In the genomic region with DNA sequence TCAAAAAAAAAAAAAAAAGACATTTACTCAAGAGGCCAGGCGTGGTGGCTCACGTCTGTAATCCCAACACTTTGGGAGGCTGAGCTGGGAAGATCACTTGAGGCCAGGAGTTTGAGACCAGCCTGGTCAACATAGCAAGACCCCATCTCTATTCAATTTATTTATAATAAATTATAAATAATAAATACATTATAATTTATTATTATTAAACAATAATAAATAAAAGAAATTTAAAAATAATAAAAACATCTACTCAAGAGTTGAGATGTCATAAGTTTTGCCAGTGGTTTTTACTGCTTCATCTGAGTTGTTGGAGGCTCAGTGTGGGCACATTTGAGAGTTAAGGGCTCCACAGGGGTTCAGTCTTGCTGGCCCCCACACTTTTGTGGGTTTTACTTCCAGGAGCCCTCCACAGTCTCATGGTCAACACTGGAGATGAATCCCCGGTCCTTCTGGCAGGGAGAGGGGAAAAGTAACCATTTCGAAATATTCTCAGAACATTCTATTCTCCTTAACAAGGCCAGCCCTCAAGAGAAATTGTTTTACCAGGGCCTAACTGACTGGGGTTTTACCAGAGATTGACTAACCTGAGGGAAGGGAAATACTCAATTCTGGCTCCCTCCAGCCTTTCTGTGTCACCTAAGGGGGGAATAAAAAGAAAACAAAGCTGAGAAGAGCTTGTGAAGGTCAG, we compare ENCODE assay signal across 25 cellular contexts. TPM values are rescaled to one million over a fixed set of nuclear protein-coding genes. Genes with fewer than 3 reads are reported as not detected.
DNase-seq lines count a peak whose midpoint lies in the region; ATAC-seq, FAIRE-seq and TF ChIP-seq lines count a peak whose summit lies in the region.
"Had no signal": no experiment of that assay in that cellular context is flagged by ENCODE, and none has a peak within 500 bp of the region (broad histone marks: within the 10 kb centered on the region; RNA-seq: fewer than 3 reads in every experiment).

No MANE protein-coding gene starts in this region.

- no peak overlapping the region for H3K4me2 ChIP-seq in K562 (ENCODE audit: insufficient read depth, low read length)
- H3K4me2 ChIP-seq: A549 had no signal

- in situ Hi-C loops in K562 (cut with MboI): no loop called here

- H3K9ac ChIP-seq in K562 (ENCODE audit: insufficient read depth in 1 of 2, low read depth in 2 of 2, low read length in 2 of 2): no peak overlapping the region
- H3K9ac ChIP-seq: BLaER1 treated with 17β-estradiol and CSF1 and Interleukin-3, amounts not matched to agents 10 nM and 100 nM had no signal

- no peaks in the 10 kb centered on the region for H4K20me1 ChIP-seq in K562 (replicated peaks; ENCODE audit: control insufficient read depth, insufficient read depth, low read length)
- H4K20me1 ChIP-seq: BLaER1 treated with 17β-estradiol and CSF1 and Interleukin-3, amounts not matched to agents 10 nM and 100 nM had no signal

- H3K9me3 Mint-ChIP-seq in nephron progenitor cell: peaks cover 12% of the 10 kb centered on the region
- H3K9me3 Mint-ChIP-seq in activated CD4-positive, alpha-beta memory T cell treated with anti-CD3 and anti-CD28 coated beads for 36 hours: no peaks in the 10 kb centered on the region
- H3K9me3 Mint-ChIP-seq: CD8-positive, alpha-beta T cell had no signal

- H3K27me3 ChIP-seq in K562 (ENCODE audit: control insufficient read depth in 2 of 2, insufficient read depth in 2 of 2, low read length in 2 of 2) (no peaks in the 10 kb centered on the region), tibial artery (no peaks in the 10 kb centered on the region)
- H3K27me3 ChIP-seq: BLaER1 treated with 17β-estradiol and CSF1 and Interleukin-3, amounts not matched to agents 10 nM and 100 nM; SJSA1 had no signal

- BruUV-seq in K562 (replicated peaks; lab: Mats Ljungman, UMichigan): no TSS peak

- H3K4me1 Mint-ChIP-seq in nephron progenitor cell: peaks cover 27% of the 10 kb centered on the region
- H3K4me1 Mint-ChIP-seq in activated CD4-positive, alpha-beta memory T cell treated with anti-CD3 and anti-CD28 coated beads for 36 hours (ENCODE audit: low read depth): no peaks in the 10 kb centered on the region

- no peaks in the 10 kb centered on the region for H3K36me3 ChIP-seq in K562 (ENCODE audit: control insufficient read depth, insufficient read depth, low read length)
- H3K36me3 ChIP-seq in tibial artery: no peaks in the 10 kb centered on the region
- H3K36me3 ChIP-seq: BLaER1 treated with 17β-estradiol and CSF1 and Interleukin-3, amounts not matched to agents 10 nM and 100 nM; SJSA1 had no signal

- no peaks in the 10 kb centered on the region for H3K9me1 ChIP-seq in K562 (ENCODE audit: control insufficient read depth, insufficient read depth, low read length)

- H3K36me3 Mint-ChIP-seq in nephron progenitor cell (ENCODE audit: low read depth): no peaks in the 10 kb centered on the region
- no peaks in the 10 kb centered on the region for H3K36me3 Mint-ChIP-seq in activated CD4-positive, alpha-beta memory T cell treated with anti-CD3 and anti-CD28 coated beads for 36 hours
- H3K36me3 Mint-ChIP-seq: CD8-positive, alpha-beta T cell had no signal

- no peak overlapping the region for H3K4me3 Mint-ChIP-seq in nephron progenitor cell
- no peak overlapping the region for H3K4me3 Mint-ChIP-seq in activated CD4-positive, alpha-beta memory T cell treated with anti-CD3 and anti-CD28 coated beads for 36 hours
- H3K4me3 Mint-ChIP-seq: CD8-positive, alpha-beta T cell had no signal

- WGBS in K562 (ENCODE audit: insufficient coverage, low coverage, missing lambda C conversion rate): 83% methylated on average over 4 of the region's 4 CpGs

- POLR2A ChIA-PET in K562 (lab: Yijun Ruan, JAX): no interaction called here
- POLR2A ChIA-PET in activated CD4-positive, alpha-beta memory T cell treated with anti-CD3 and anti-CD28 coated beads for 36 hours (lab: Charles Lee): interaction anchor here (0.7 kb wide), 1 partner anchor 358 kb away, joined by 4 read pairs; no protein-coding TSS in a partner anchor

- peak overlapping the region; percentile 72 for H2AFZ ChIP-seq in K562 (ENCODE audit: low read depth, low read length)

- TF ChIP-seq EP300 in K562 (IDR thresholded peaks at IDR 0.05; ENCODE audit: low read length): no peak

- H3K4me1 ChIP-seq in K562 (replicated peaks in 1 of 2; ENCODE audit: control insufficient read depth in 2 of 2, insufficient read depth in 2 of 2, low read length in 2 of 2): no peaks in the 10 kb centered on the region; a peak in 1 of 5 replicates
- H3K4me1 ChIP-seq in tibial artery: peaks cover 0 to 16% (median 8%) of the 10 kb centered on the region in 4 donors
- H3K4me1 ChIP-seq: A549, SJSA1 had no signal

- H3K79me2 ChIP-seq in K562 (ENCODE audit: control insufficient read depth, insufficient read depth, low read length): no peaks in the 10 kb centered on the region

- no peak for TF ChIP-seq CTCF in NB4 (IDR thresholded peaks at IDR 0.05; ENCODE audit: low read depth, low read length)
- TF ChIP-seq CTCF in K562 (IDR thresholded peaks at IDR 0.05 in 2 of 3, conservative IDR thresholded peaks at IDR 0.05 in 1 of 3; ENCODE audit: insufficient read depth in 2 of 3, low read depth in 1 of 3, low read length in 3 of 3): no peak
- TF ChIP-seq CTCF in nephron progenitor cell (IDR thresholded peaks at IDR 0.05): no peak
- no peak for TF ChIP-seq CTCF in tibial artery (IDR thresholded peaks at IDR 0.05)

- H3K27ac Mint-ChIP-seq in nephron progenitor cell: peak overlapping the region; percentile 82
- no peak overlapping the region for H3K27ac Mint-ChIP-seq in activated CD4-positive, alpha-beta memory T cell treated with anti-CD3 and anti-CD28 coated beads for 36 hours
- H3K27ac Mint-ChIP-seq: CD8-positive, alpha-beta T cell had no signal

- TF ChIP-seq RAD21 in K562 (CRISPR knock-in tag; conservative IDR thresholded peaks at IDR 0.05 in 1 of 2, IDR thresholded peaks at IDR 0.05 in 1 of 2): no peak

- H3K9me3 ChIP-seq in K562 (replicated peaks; ENCODE audit: control insufficient read depth, insufficient read depth, low read depth, low read length) (no peaks in the 10 kb centered on the region), tibial artery (no peaks in the 10 kb centered on the region)
- H3K9me3 ChIP-seq: A549, SJSA1 had no signal

- no peaks in the 10 kb centered on the region for H3K27me3 Mint-ChIP-seq in nephron progenitor cell (ENCODE audit: low read depth, poor library complexity)
- no peaks in the 10 kb centered on the region for H3K27me3 Mint-ChIP-seq in activated CD4-positive, alpha-beta memory T cell treated with anti-CD3 and anti-CD28 coated beads for 36 hours

- TF ChIP-seq POLR2A in NB4 (IDR thresholded peaks at IDR 0.05; ENCODE audit: extremely low read depth, insufficient read length): no peak
- TF ChIP-seq POLR2A in K562 (conservative IDR thresholded peaks at IDR 0.05): no peak

- FAIRE-seq in K562 (lab: Jason Lieb, UNC): no peak
- FAIRE-seq: A549, GM12878, HepG2 had no signal

- CTCF ChIA-PET in K562 (lab: Yijun Ruan, JAX; ENCODE audit: low intra/inter-chr PET ratio): no interaction called here
- CTCF ChIA-PET in activated CD4-positive, alpha-beta memory T cell treated with anti-CD3 and anti-CD28 coated beads for 36 hours (lab: Charles Lee): no interaction called here

- intact Hi-C loops in K562 (cut with micrococcal nuclease) (no loop called here), tibial artery (cut with DNase I; ENCODE audit: low total_unique reads) (no loop called here)
- intact Hi-C loops in activated CD4-positive, alpha-beta memory T cell treated with anti-CD3 and anti-CD28 coated beads for 36 hours (cut with micrococcal nuclease): no loop called here

- no peak overlapping the region for H3K27ac ChIP-seq in K562 (ENCODE audit: extremely low read depth, low read depth, low read length)
- H3K27ac ChIP-seq in tibial artery: no peak overlapping the region
- H3K27ac ChIP-seq: A549, SJSA1 had no signal

- DNase-seq in NB4 (ENCODE audit: low read depth): peak; percentile 33
- DNase-seq in K562 (ENCODE audit: extremely low read depth in 1 of 4, low spot score in 3 of 4): no peak
- DNase-seq in nephron progenitor cell: no peak
- DNase-seq in pons (ENCODE audit: low spot score): no peak
- DNase-seq in activated CD4-positive, alpha-beta memory T cell treated with anti-CD3 and anti-CD28 coated beads for 36 hours: no peak
- no peak for DNase-seq in tibial artery
- DNase-seq: AML-193; CD8-positive, alpha-beta T cell; DMS 273 treated with DMSO at 0.1 percent for 48 hours; DMS79; EL; GDM1; Kasumi-1; NCI-H2029; NCI-H446 treated with DMSO at 0.1 percent for 48 hours; NCI-H82; NK-92 treated with Interleukin-12 subunit alpha and Interleukin-12 subunit beta, amount 100 ng/mL, for 24 hours; Right ventricle myocardium superior; RPMI8226 had no signal

- H3K4me3 ChIP-seq in NB4 (ENCODE audit: low read depth, low read length) (no peak overlapping the region), K562 (no peak overlapping the region), tibial artery (no peak overlapping the region)
- H3K4me3 ChIP-seq: A549; BLaER1 treated with 17β-estradiol and CSF1 and Interleukin-3, amounts not matched to agents 10 nM and 100 nM; GM12878; SJSA1 had no signal

- no peak for ATAC-seq in K562
- ATAC-seq in HG03135 (IDR thresholded peaks at IDR 0.05; ENCODE audit: unreplicated experiment): no peak
- ATAC-seq: A549; CD8-positive, alpha-beta T cell; GM12878; HepG2 had no signal

RNA-seq across cellular contexts. Expression of a gene that starts 51.6 kb away (rescaled TPM):
- total RNA-seq in K562 (2011; cell fraction: chromatin; rRNA removed; ENCODE audit: low replicate concordance): 51.3 and 140 TPM in 2 replicates
- 21.5 and 31.2 TPM in 2 replicates for total RNA-seq in K562 (2011; cell fraction: nucleolus; rRNA removed)
- 55.1 and 80.0 TPM in 2 replicates for total RNA-seq in K562 (2011; cell fraction: nucleoplasm; rRNA removed)
- 8.3 and 12.2 TPM in 2 replicates for total RNA-seq in K562 (2014; rRNA removed)
- total RNA-seq in K562 (2014; rRNA removed; fragmentation: Illumina TruSeq; extraction: Trizol): 19.4 and 20.3 TPM in 2 replicates
- total RNA-seq in K562 (2015; rRNA removed; fragmentation: Illumina TruSeq; extraction: Trizol): 19.9 TPM in 2 replicates
- total RNA-seq in K562 (2021): 16.2 and 17.0 TPM in 2 replicates
- 22.2 and 25.7 TPM in 2 replicates for polyA plus RNA-seq in K562 (2011; rRNA removed)
- polyA plus RNA-seq in K562 (2011; cell fraction: cytosol; rRNA removed): 12.8 and 15.5 TPM in 2 replicates
- polyA plus RNA-seq in K562 (2011; cell fraction: nucleus; rRNA removed): 23.6 and 27.1 TPM in 2 replicates
- 12.6 and 12.9 TPM in 2 replicates for polyA plus RNA-seq in K562 (2012)
- 17.4 and 19.7 TPM in 2 replicates for polyA plus RNA-seq in K562 (2014; fragmentation: Illumina TruSeq; extraction: Trizol)
- polyA plus RNA-seq in K562 (2014; fragmentation: Nextera tagmentation; extraction: Ambion mirVana): 1 to 10 TPM; 4.9 to 6.2 TPM
- polyA plus RNA-seq in K562 (2014; rRNA removed): 9.4 and 10.8 TPM in 2 replicates
- polyA minus RNA-seq in K562 (2011; rRNA and poly(A)+ RNA removed): 67.5 and 67.7 TPM in 2 replicates
- polyA minus RNA-seq in K562 (2011; cell fraction: cytosol; rRNA and poly(A)+ RNA removed): 14.5 and 23.9 TPM in 2 replicates
- polyA minus RNA-seq in K562 (2011; cell fraction: nucleus; rRNA and poly(A)+ RNA removed): 40.3 and 55.5 TPM in 2 replicates
- 10 to 100 TPM; 21.3 to 24.0 TPM for total RNA-seq in activated CD4-positive, alpha-beta memory T cell treated with anti-CD3 and anti-CD28 coated beads for 36 hours
